1 cellular context compared by ENCODE assay signal in the genomic region with DNA sequence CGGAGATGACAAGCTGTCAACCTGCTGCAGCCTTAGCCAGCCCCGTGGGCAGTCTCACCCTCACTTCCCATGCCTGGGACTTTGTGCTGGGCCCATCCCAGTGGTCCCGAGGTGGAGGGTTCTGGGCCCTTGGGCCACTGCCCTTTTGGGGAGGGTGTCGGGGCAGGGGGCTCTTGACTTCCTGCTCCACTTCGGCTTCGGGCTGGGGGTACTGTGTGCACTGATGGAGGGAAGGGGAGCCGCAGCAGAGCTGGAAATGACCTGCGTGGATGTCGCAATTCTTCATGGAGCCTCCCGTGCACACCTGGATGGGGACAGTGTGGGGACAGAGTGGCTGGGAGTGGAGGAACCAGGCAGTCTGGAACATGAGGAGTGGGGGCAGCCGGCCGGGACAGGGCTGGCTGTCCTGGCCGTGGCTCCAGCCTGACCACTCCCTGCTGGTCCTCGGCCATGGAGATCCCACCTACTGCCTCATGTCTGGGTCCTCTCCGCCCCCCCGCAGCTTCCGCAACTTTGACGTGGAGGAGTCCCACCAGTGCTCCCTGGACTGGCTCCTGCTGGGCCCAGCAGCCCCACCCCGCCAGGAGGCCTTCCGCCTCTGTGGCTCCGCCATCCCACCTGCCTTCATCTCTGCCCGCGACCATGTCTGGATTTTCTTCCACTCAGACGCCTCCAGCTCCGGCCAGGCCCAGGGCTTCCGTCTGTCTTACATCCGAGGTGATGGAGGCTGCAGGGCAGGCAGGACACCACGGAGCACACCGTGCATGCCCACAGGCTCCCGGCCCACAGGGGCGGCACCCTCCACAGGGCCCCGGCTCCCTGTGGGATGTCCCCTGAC.
TF ChIP-seq lines count a peak whose summit lies in the region.

No MANE protein-coding gene starts in this region.

TF ChIP-seq in K562, 482 proteins besides CTCF, POLR2A, EP300 and RAD21:
- TF ChIP-seq ZSCAN29 (IDR thresholded peaks at IDR 0.05) (no peak), TAL1 (IDR thresholded peaks at IDR 0.05) (no peak), CEBPB (tag; IDR thresholded peaks at IDR 0.05) (peak; percentile 48)
- TF ChIP-seq, protein P1, sequence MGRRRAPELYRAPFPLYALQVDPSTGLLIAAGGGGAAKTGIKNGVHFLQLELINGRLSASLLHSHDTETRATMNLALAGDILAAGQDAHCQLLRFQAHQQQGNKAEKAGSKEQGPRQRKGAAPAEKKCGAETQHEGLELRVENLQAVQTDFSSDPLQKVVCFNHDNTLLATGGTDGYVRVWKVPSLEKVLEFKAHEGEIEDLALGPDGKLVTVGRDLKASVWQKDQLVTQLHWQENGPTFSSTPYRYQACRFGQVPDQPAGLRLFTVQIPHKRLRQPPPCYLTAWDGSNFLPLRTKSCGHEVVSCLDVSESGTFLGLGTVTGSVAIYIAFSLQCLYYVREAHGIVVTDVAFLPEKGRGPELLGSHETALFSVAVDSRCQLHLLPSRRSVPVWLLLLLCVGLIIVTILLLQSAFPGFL (CRISPR knock-in tag; IDR thresholded peaks at IDR 0.05), result no peak
- TF ChIP-seq, protein P2, sequence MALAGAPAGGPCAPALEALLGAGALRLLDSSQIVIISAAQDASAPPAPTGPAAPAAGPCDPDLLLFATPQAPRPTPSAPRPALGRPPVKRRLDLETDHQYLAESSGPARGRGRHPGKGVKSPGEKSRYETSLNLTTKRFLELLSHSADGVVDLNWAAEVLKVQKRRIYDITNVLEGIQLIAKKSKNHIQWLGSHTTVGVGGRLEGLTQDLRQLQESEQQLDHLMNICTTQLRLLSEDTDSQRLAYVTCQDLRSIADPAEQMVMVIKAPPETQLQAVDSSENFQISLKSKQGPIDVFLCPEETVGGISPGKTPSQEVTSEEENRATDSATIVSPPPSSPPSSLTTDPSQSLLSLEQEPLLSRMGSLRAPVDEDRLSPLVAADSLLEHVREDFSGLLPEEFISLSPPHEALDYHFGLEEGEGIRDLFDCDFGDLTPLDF (CRISPR knock-in tag; IDR thresholded peaks at IDR 0.05), result no peak
